In genomic region chr12:84946753-84947152, GRCh38 we compare ENCODE assay signal across 31 cellular contexts. TPM values are rescaled to one million over a fixed set of nuclear protein-coding genes. Genes with fewer than 3 reads are reported as not detected.
"Had no signal": no experiment of that assay in that cellular context is flagged by ENCODE, and none has a peak within 500 bp of the region (broad histone marks: within the 10 kb centered on the region; RNA-seq: fewer than 3 reads in every experiment).

No MANE protein-coding gene starts in this region.

- DNase-seq: hypothalamus; immature natural killer cell; left ventricle myocardium inferior; mesendoderm; naive B cell; natural killer cell; nephron progenitor cell; nucleus accumbens; pancreas; posterior cingulate gyrus; retina; right cardiac atrium; stimulated activated CD4-positive, alpha-beta T cell treated with anti-CD3 and anti-CD28 coated beads, Interleukin-1b, Interleukin-23, amount 100 ng/mL, for 48 hours; stimulated activated CD4-positive, alpha-beta T cell treated with anti-CD3 and anti-CD28 coated beads, Interleukin-2, amount 100 ng/mL, for 48 hours; stimulated activated CD4-positive, alpha-beta T cell treated with anti-CD3 and anti-CD28 coated beads, Interleukin-4, amount 100 ng/mL, for 4 hours; stimulated activated CD8-positive, alpha-beta memory T cell treated with anti-CD3 and anti-CD28 coated beads, Interleukin-4, amount 100 ng/mL, for 48 hours; stimulated activated naive CD8-positive, alpha-beta T cell treated with anti-CD3 and anti-CD28 coated beads, Interleukin-15, Interleukin-2, amounts not matched to agents 100 U/mL and 50 U/mL, for 24 hours; stomach; tibial artery; trophoblast cell; upper lobe of right lung had no signal

- H3K4me1 Mint-ChIP-seq: immature natural killer cell; mesothelial cell of epicardium; naive B cell; natural killer cell; nephron progenitor cell; neural progenitor cell; stimulated activated memory B cell treated with anti-CD40 and anti-IgM and Interleukin-4, amounts not matched to agents 10 μg/mL and 1 μg/mL and 100 μg/mL, for 72 hours had no signal

- H3K4me3 ChIP-seq: left ventricle myocardium inferior, lung, neural progenitor cell, pancreas, prostate gland, skin epidermis, stomach, thoracic aorta, tibial artery, upper lobe of right lung had no signal

- H3K27ac Mint-ChIP-seq: immature natural killer cell; mesothelial cell of epicardium; naive B cell; natural killer cell; nephron progenitor cell; neural progenitor cell; stimulated activated memory B cell treated with anti-CD40 and anti-IgM and Interleukin-4, amounts not matched to agents 10 μg/mL and 1 μg/mL and 100 μg/mL, for 72 hours had no signal

- H3K9me3 Mint-ChIP-seq: mesothelial cell of epicardium, nephron progenitor cell, neural progenitor cell had no signal

- H3K4me2 ChIP-seq: neural progenitor cell had no signal

- H3K27me3 Mint-ChIP-seq: naive B cell; stimulated activated memory B cell treated with anti-CD40 and anti-IgM and Interleukin-4, amounts not matched to agents 10 μg/mL and 1 μg/mL and 100 μg/mL, for 72 hours had no signal

- H3K27ac ChIP-seq: left ventricle myocardium inferior, neural progenitor cell, pancreas, prostate gland, skin epidermis, stomach, thoracic aorta, tibial artery, upper lobe of right lung had no signal

- H3K9me3 ChIP-seq: left ventricle myocardium inferior, pancreas, prostate gland, stomach, thoracic aorta, tibial artery, upper lobe of right lung had no signal

- H3K27me3 ChIP-seq: neural progenitor cell, pancreas, stomach, tibial artery, upper lobe of right lung had no signal

- H3K36me3 ChIP-seq: left ventricle myocardium inferior, neural progenitor cell, pancreas, prostate gland, stomach, thoracic aorta, tibial artery, upper lobe of right lung had no signal

- H3K4me3 Mint-ChIP-seq: immature natural killer cell; mesothelial cell of epicardium; naive B cell; natural killer cell; nephron progenitor cell; neural progenitor cell; stimulated activated memory B cell treated with anti-CD40 and anti-IgM and Interleukin-4, amounts not matched to agents 10 μg/mL and 1 μg/mL and 100 μg/mL, for 72 hours had no signal

- H3K4me1 ChIP-seq: left ventricle myocardium inferior, neural progenitor cell, pancreas, prostate gland, stomach, tibial artery, upper lobe of right lung had no signal

- H3K9ac ChIP-seq: neural progenitor cell had no signal

- ATAC-seq: natural killer cell; pancreas; right cardiac atrium; sciatic nerve; stimulated activated memory B cell treated with anti-CD40 and anti-IgM and Interleukin-4, amounts not matched to agents 10 μg/mL and 1 μg/mL and 100 μg/mL, for 72 hours; stimulated activated naive CD8-positive, alpha-beta T cell treated with anti-CD3 and anti-CD28 coated beads, Interleukin-15, Interleukin-2, amounts not matched to agents 100 U/mL and 50 U/mL, for 24 hours; upper lobe of right lung had no signal

- H2AFZ ChIP-seq: neural progenitor cell had no signal

- H3K36me3 Mint-ChIP-seq: immature natural killer cell; mesothelial cell of epicardium; naive B cell; natural killer cell; neural progenitor cell; stimulated activated memory B cell treated with anti-CD40 and anti-IgM and Interleukin-4, amounts not matched to agents 10 μg/mL and 1 μg/mL and 100 μg/mL, for 72 hours had no signal

RNA-seq across cellular contexts. Expression of gene SLC6A15, which starts 34.2 kb away (rescaled TPM):
- total RNA-seq: left ventricle myocardium inferior, mononuclear cell, natural killer cell, osteoblast, pancreas, right cardiac atrium, upper lobe of right lung had no signal
- polyA plus RNA-seq: immature natural killer cell had no signal
